2 cellular contexts compared by ENCODE assay signal in genomic region chr6:124799638-124800037, GRCh38.
TF ChIP-seq lines count a peak whose summit lies in the region.

No MANE protein-coding gene starts in this region.

TF ChIP-seq in SK-N-SH, 30 proteins besides CTCF, POLR2A, EP300 and RAD21 (continued from another document):
- TF ChIP-seq, protein P1, sequence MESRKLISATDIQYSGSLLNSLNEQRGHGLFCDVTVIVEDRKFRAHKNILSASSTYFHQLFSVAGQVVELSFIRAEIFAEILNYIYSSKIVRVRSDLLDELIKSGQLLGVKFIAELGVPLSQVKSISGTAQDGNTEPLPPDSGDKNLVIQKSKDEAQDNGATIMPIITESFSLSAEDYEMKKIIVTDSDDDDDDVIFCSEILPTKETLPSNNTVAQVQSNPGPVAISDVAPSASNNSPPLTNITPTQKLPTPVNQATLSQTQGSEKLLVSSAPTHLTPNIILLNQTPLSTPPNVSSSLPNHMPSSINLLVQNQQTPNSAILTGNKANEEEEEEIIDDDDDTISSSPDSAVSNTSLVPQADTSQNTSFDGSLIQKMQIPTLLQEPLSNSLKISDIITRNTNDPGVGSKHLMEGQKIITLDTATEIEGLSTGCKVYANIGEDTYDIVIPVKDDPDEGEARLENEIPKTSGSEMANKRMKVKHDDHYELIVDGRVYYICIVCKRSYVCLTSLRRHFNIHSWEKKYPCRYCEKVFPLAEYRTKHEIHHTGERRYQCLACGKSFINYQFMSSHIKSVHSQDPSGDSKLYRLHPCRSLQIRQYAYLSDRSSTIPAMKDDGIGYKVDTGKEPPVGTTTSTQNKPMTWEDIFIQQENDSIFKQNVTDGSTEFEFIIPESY (IDR thresholded peaks at IDR 0.05; ENCODE audit: borderline replicate concordance, low read depth), result no peak
- TF ChIP-seq TCF12 (IDR thresholded peaks at IDR 0.05) (no peak), NFIC (IDR thresholded peaks at IDR 0.05; ENCODE audit: borderline replicate concordance) (no peak), TEAD4 (IDR thresholded peaks at IDR 0.05; ENCODE audit: borderline replicate concordance, insufficient read depth) (no peak), ELF1 (IDR thresholded peaks at IDR 0.05) (no peak), YY1 (IDR thresholded peaks at IDR 0.05; ENCODE audit: low read depth) (no peak), EZH2phosphoT487 (IDR thresholded peaks at IDR 0.05; ENCODE audit: borderline replicate concordance, low read depth) (no peak)
- TF ChIP-seq, protein P2, sequence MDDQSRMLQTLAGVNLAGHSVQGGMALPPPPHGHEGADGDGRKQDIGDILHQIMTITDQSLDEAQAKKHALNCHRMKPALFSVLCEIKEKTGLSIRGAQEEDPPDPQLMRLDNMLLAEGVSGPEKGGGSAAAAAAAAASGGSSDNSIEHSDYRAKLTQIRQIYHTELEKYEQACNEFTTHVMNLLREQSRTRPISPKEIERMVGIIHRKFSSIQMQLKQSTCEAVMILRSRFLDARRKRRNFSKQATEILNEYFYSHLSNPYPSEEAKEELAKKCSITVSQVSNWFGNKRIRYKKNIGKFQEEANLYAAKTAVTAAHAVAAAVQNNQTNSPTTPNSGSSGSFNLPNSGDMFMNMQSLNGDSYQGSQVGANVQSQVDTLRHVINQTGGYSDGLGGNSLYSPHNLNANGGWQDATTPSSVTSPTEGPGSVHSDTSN (IDR thresholded peaks at IDR 0.05), result no peak

TF ChIP-seq in SK-N-SH treated with all-trans-retinoic acid at 6 μM for 48 hours, 23 proteins besides CTCF, POLR2A, EP300 and RAD21 (continued from another document):
- TF ChIP-seq PPARA (CRISPR knock-in tag; IDR thresholded peaks at IDR 0.05; ENCODE audit: borderline replicate concordance), result no peak
- no peak for TF ChIP-seq TOX (CRISPR knock-in tag; IDR thresholded peaks at IDR 0.05; ENCODE audit: borderline replicate concordance)
- TF ChIP-seq ISL1 (CRISPR knock-in tag; IDR thresholded peaks at IDR 0.05), result no peak
- no peak for TF ChIP-seq BACH2 (CRISPR knock-in tag; IDR thresholded peaks at IDR 0.05; ENCODE audit: borderline replicate concordance)
- no peak for TF ChIP-seq TSHZ2 (CRISPR knock-in tag; IDR thresholded peaks at IDR 0.05)
- no peak for TF ChIP-seq CSDC2 (CRISPR knock-in tag; IDR thresholded peaks at IDR 0.05)
